In genomic region chr6:151958332-151958731, GRCh38 we compare ENCODE assay signal across 16 cellular contexts.
DNase-seq lines count a peak whose midpoint lies in the region; ATAC-seq, FAIRE-seq and TF ChIP-seq lines count a peak whose summit lies in the region.
"Had no signal": no experiment of that assay in that cellular context is flagged by ENCODE, and none has a peak within 500 bp of the region (broad histone marks: within the 10 kb centered on the region; RNA-seq: fewer than 3 reads in every experiment).

No MANE protein-coding gene starts in this region.

- no peak overlapping the region for H3K4me2 ChIP-seq in keratinocyte (ENCODE audit: control insufficient read depth, extremely low read depth, insufficient read depth, low read depth, low read length)
- H3K4me2 ChIP-seq: KMS-11 had no signal

- intact Hi-C loops in CD14-positive monocyte (cut with micrococcal nuclease) = no loop called here
- intact Hi-C loops in sigmoid colon (cut with DNase I) = no loop called here
- intact Hi-C loops in ascending aorta (cut with DNase I) = no loop called here

- no peak overlapping the region for H2AFZ ChIP-seq in keratinocyte (ENCODE audit: control insufficient read depth, low read length)

- H3K9me3 ChIP-seq in keratinocyte (ENCODE audit: control insufficient read depth, low read depth, low read length) = no peaks in the 10 kb centered on the region
- peaks cover 0 to 3% (median 0%) of the 10 kb centered on the region in 4 donors for H3K9me3 ChIP-seq in sigmoid colon
- H3K9me3 ChIP-seq in ascending aorta = no peaks in the 10 kb centered on the region
- H3K9me3 ChIP-seq: esophagus muscularis mucosa, mucosa of descending colon had no signal

- no peak for FAIRE-seq in keratinocyte (lab: Jason Lieb, UNC)

- in situ Hi-C loops in astrocyte of the cerebellum (cut with HindIII; ENCODE audit: low sequenced_read_pairs) = no loop called here

- H3K4me1 ChIP-seq in keratinocyte (ENCODE audit: control insufficient read depth, extremely low read depth, insufficient read depth, low read length) (no peaks in the 10 kb centered on the region), sigmoid colon (no peaks in the 10 kb centered on the region), ascending aorta (no peaks in the 10 kb centered on the region)
- H3K4me1 ChIP-seq: esophagus muscularis mucosa had no signal

- no peak overlapping the region for H3K27ac Mint-ChIP-seq in CD14-positive monocyte
- H3K27ac Mint-ChIP-seq: immature natural killer cell had no signal

- no peak overlapping the region for H3K4me3 ChIP-seq in astrocyte of the cerebellum (ENCODE audit: low read depth, low read length)
- H3K4me3 ChIP-seq in keratinocyte (ENCODE audit: control insufficient read depth in 2 of 3, extremely low read depth in 1 of 3, insufficient read depth in 2 of 3, low read depth in 1 of 3, low read length in 3 of 3) = no peak overlapping the region
- H3K4me3 ChIP-seq in sigmoid colon = no peak overlapping the region
- H3K4me3 ChIP-seq in ascending aorta = no peak overlapping the region
- H3K4me3 ChIP-seq: esophagus muscularis mucosa, mucosa of descending colon had no signal

- no peaks in the 10 kb centered on the region for H3K9me1 ChIP-seq in keratinocyte (ENCODE audit: control insufficient read depth, extremely low read depth, insufficient read depth, low read length)

- H3K36me3 Mint-ChIP-seq in CD14-positive monocyte = no peaks in the 10 kb centered on the region
- H3K36me3 Mint-ChIP-seq: immature natural killer cell had no signal

- H3K9ac ChIP-seq in keratinocyte (ENCODE audit: control insufficient read depth, extremely low read depth, insufficient read depth, low read length) = no peak overlapping the region
- H3K9ac ChIP-seq: KMS-11 had no signal

- H4K20me1 ChIP-seq in keratinocyte (ENCODE audit: control insufficient read depth, extremely low read depth, insufficient read depth, low read length) = no peaks in the 10 kb centered on the region

- no peaks in the 10 kb centered on the region for H3K79me2 ChIP-seq in keratinocyte (ENCODE audit: control insufficient read depth, insufficient read depth, low read length)

- peaks cover 25% of the 10 kb centered on the region for H3K4me1 Mint-ChIP-seq in CD14-positive monocyte

- DNase-seq in CD14-positive monocyte (ENCODE audit: low spot score) (no peak), LHCN-M2 (ENCODE audit: low read depth) (peak; percentile 88), astrocyte of the cerebellum (ENCODE audit: low read depth) (peak; percentile 15), keratinocyte (ENCODE audit: low read depth, low spot score) (peak; percentile 1), sigmoid colon (no peak), NCI-H69 (lab: John Stamatoyannopoulos, UW) (no peak), ascending aorta (ENCODE audit: low spot score in 2 of 2) (no peak), left lobe of liver (ENCODE audit: low spot score) (no peak)
- DNase-seq: activated CD4-positive, alpha-beta T cell treated with anti-CD3 and anti-CD28 coated beads, Interleukin-2, amount 50 U/mL, for 1 hour; activated effector memory CD4-positive, alpha-beta T cell treated with anti-CD3 and anti-CD28 coated beads, Interleukin-2, amount 50 U/mL, for 16 hours; C1 segment of cervical spinal cord; central memory CD4-positive, alpha-beta T cell; immature natural killer cell; mucosa of descending colon had no signal

- no peak for TF ChIP-seq EP300 in sigmoid colon (IDR thresholded peaks at IDR 0.05)

- no peak overlapping the region for H3K27ac ChIP-seq in keratinocyte (ENCODE audit: control insufficient read depth, insufficient read depth, low read length)
- H3K27ac ChIP-seq in sigmoid colon = no peak overlapping the region
- H3K27ac ChIP-seq in ascending aorta = no peak overlapping the region
- H3K27ac ChIP-seq: esophagus muscularis mucosa, KMS-11 had no signal

- H3K27me3 Mint-ChIP-seq in CD14-positive monocyte (ENCODE audit: low read depth in 3 of 3) = peaks cover 2 to 14% (median 10%) of the 10 kb centered on the region in 3 donors

- TF ChIP-seq CTCF in CD14-positive monocyte (IDR thresholded peaks at IDR 0.05) (peak; percentile 30), astrocyte of the cerebellum (IDR thresholded peaks at IDR 0.05; ENCODE audit: low read depth, low read length, missing control alignments) (no peak), keratinocyte (optimal IDR thresholded peaks at IDR 0.05 in 1 of 3, IDR thresholded peaks at IDR 0.05 in 1 of 3, conservative IDR thresholded peaks at IDR 0.05 in 1 of 3; ENCODE audit: extremely low read depth in 1 of 3, insufficient read depth in 2 of 3, low read length in 3 of 3) (no peak), sigmoid colon (IDR thresholded peaks at IDR 0.05) (no peak), ascending aorta (IDR thresholded peaks at IDR 0.05) (no peak)

- 76 to 83% methylated on average over 2 of the region's 2 CpGs for WGBS in sigmoid colon, 2 donors

- peak overlapping the region in 1 of 2 donors; percentile 52 for H3K4me3 Mint-ChIP-seq in CD14-positive monocyte
- H3K4me3 Mint-ChIP-seq: immature natural killer cell had no signal

- dilution Hi-C loops in keratinocyte (cut with MboI; ENCODE audit: extremely low pct_ligation_motif_present, low sequenced_read_pairs) = no loop called here

- no peak for TF ChIP-seq POLR2A in sigmoid colon (IDR thresholded peaks at IDR 0.05)

- H3K9me3 Mint-ChIP-seq in CD14-positive monocyte = peaks cover 0 to 13% (median 3%) of the 10 kb centered on the region in 7 donors

- ATAC-seq in left lobe of liver = no peak
- ATAC-seq: mucosa of descending colon had no signal

- H3K27me3 ChIP-seq in keratinocyte (ENCODE audit: control insufficient read depth, extremely low read depth, insufficient read depth, low read length) = no peaks in the 10 kb centered on the region
- H3K27me3 ChIP-seq in sigmoid colon = no peaks in the 10 kb centered on the region
- no peaks in the 10 kb centered on the region for H3K27me3 ChIP-seq in ascending aorta
- H3K27me3 ChIP-seq: esophagus muscularis mucosa had no signal

- H3K36me3 ChIP-seq in keratinocyte (ENCODE audit: control insufficient read depth in 2 of 2, extremely low read depth in 1 of 2, insufficient read depth in 2 of 2, low read length in 2 of 2) (no peaks in the 10 kb centered on the region), sigmoid colon (no peaks in the 10 kb centered on the region), ascending aorta (no peaks in the 10 kb centered on the region)
- H3K36me3 ChIP-seq: esophagus muscularis mucosa had no signal

Comparison
In these comparisons a context has a peak if more than half of its experiments do, and no peak if none do; other contexts are left out.
1. DNase-seq: peak in LHCN-M2 (single experiment), astrocyte of the cerebellum (single experiment) and keratinocyte (single experiment); none in CD14-positive monocyte (single experiment), sigmoid colon (single experiment), NCI-H69 (single experiment), ascending aorta (0 of 2) and left lobe of liver (single experiment).